ENCODE assay signal across 1 cellular context in genomic region chr7:25090374-25090773, GRCh38.
TF ChIP-seq lines count a peak whose summit lies in the region.

No MANE protein-coding gene starts in this region.

TF ChIP-seq in HepG2, 621 proteins besides CTCF, POLR2A, EP300 and RAD21:
- TF ChIP-seq NCOA1 (CRISPR knock-in tag; IDR thresholded peaks at IDR 0.05) (no peak), ZNF766 (CRISPR knock-in tag; IDR thresholded peaks at IDR 0.05; ENCODE audit: borderline replicate concordance) (no peak), SOX6 (IDR thresholded peaks at IDR 0.05) (no peak), SOX6 (CRISPR knock-in tag; IDR thresholded peaks at IDR 0.05) (0 out of 2 replicates have a peak, but pooled peaks have one; percentile 13), TERF1 (CRISPR knock-in tag; IDR thresholded peaks at IDR 0.05) (no peak), TBL1XR1 (IDR thresholded peaks at IDR 0.05; ENCODE audit: borderline replicate concordance, low read length, partially characterized antibody) (peak; percentile 70), SKI (IDR thresholded peaks at IDR 0.05; ENCODE audit: partially characterized antibody) (peak; percentile 47), TEAD3 (CRISPR knock-in tag; optimal IDR thresholded peaks at IDR 0.05; ENCODE audit: borderline replicate concordance) (no peak), SOX13 (IDR thresholded peaks at IDR 0.05) (no peak), SOX13 (CRISPR knock-in tag; conservative IDR thresholded peaks at IDR 0.05 in 1 of 2, IDR thresholded peaks at IDR 0.05 in 1 of 2) (peak in 1 of 2 experiments; percentile 60; a peak in 1 of 4 replicates), SAP130 (CRISPR knock-in tag; IDR thresholded peaks at IDR 0.05; ENCODE audit: low read depth) (0 out of 2 replicates have a peak, but pooled peaks have one; percentile 13)
TF ChIP-seq in HepG2: peak in this region for 5.
